In the genomic region with DNA sequence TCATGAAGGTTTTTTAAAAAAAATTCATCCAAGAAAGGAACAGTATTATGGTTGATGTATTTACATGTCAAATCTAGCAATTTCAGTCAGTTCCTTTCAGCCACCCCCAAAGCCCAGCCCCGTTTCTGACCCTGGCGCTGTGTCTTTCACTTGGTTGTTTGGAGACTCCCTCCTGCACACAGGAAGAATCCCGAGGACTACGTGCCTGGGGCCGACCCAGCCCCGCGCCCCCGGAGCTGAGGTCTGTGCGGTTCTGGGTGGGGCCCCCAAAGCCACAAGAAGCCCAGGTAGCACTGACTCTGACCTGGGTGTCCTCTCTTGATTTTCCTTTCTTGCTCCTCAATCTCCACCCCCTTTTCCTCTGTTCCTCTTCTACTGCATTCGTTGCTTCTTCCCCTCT, we compare ENCODE assay signal across 24 cellular contexts. TPM values are rescaled to one million over a fixed set of nuclear protein-coding genes. Genes with fewer than 3 reads are reported as not detected.
A peak's percentile ranks its signal among the peaks of the same experiment; 100 is the strongest.
DNase-seq lines count a peak whose midpoint lies in the region; ATAC-seq and TF ChIP-seq lines count a peak whose summit lies in the region.
"Had no signal": no experiment of that assay in that cellular context is flagged by ENCODE, and none has a peak within 500 bp of the region (broad histone marks: within the 10 kb centered on the region; RNA-seq: fewer than 3 reads in every experiment).

No MANE protein-coding gene starts in this region.

- peak overlapping the region; percentile 22 for H3K27ac Mint-ChIP-seq in activated naive CD8-positive, alpha-beta T cell
- H3K27ac Mint-ChIP-seq in activated naive CD8-positive, alpha-beta T cell treated with anti-CD3 and anti-CD28 coated beads for 36 hours: no peak overlapping the region
- H3K27ac Mint-ChIP-seq in activated naive CD8-positive, alpha-beta T cell treated with anti-CD3 and anti-CD28 coated beads, Interleukin-2, amount 50 U/mL, for 24 hours: peak overlapping the region; percentile 8

- no peaks in the 10 kb centered on the region for H3K9me3 Mint-ChIP-seq in activated naive CD8-positive, alpha-beta T cell (ENCODE audit: low read depth)
- no peaks in the 10 kb centered on the region for H3K9me3 Mint-ChIP-seq in activated naive CD8-positive, alpha-beta T cell treated with anti-CD3 and anti-CD28 coated beads for 36 hours
- H3K9me3 Mint-ChIP-seq in activated naive CD8-positive, alpha-beta T cell treated with anti-CD3 and anti-CD28 coated beads, Interleukin-2, amount 50 U/mL, for 24 hours: no peaks in the 10 kb centered on the region
- H3K9me3 Mint-ChIP-seq: CD8-positive, alpha-beta T cell had no signal

- no peaks in the 10 kb centered on the region for H3K27me3 Mint-ChIP-seq in activated naive CD8-positive, alpha-beta T cell
- no peaks in the 10 kb centered on the region for H3K27me3 Mint-ChIP-seq in activated naive CD8-positive, alpha-beta T cell treated with anti-CD3 and anti-CD28 coated beads for 36 hours
- H3K27me3 Mint-ChIP-seq in activated naive CD8-positive, alpha-beta T cell treated with anti-CD3 and anti-CD28 coated beads, Interleukin-2, amount 50 U/mL, for 24 hours: no peaks in the 10 kb centered on the region

- TF ChIP-seq CTCF in lower leg skin (IDR thresholded peaks at IDR 0.05) (no peak), right lobe of liver (IDR thresholded peaks at IDR 0.05) (no peak)

- peaks cover 4% of the 10 kb centered on the region for H3K36me3 Mint-ChIP-seq in activated naive CD8-positive, alpha-beta T cell
- H3K36me3 Mint-ChIP-seq in activated naive CD8-positive, alpha-beta T cell treated with anti-CD3 and anti-CD28 coated beads for 36 hours: peaks cover 12% of the 10 kb centered on the region
- peaks cover 29% of the 10 kb centered on the region for H3K36me3 Mint-ChIP-seq in activated naive CD8-positive, alpha-beta T cell treated with anti-CD3 and anti-CD28 coated beads, Interleukin-2, amount 50 U/mL, for 24 hours (ENCODE audit: low read depth)

- no peaks in the 10 kb centered on the region for H3K9me3 ChIP-seq in right lobe of liver
- H3K9me3 ChIP-seq: A549, BLaER1, Peyer's patch had no signal

- WGBS in lower leg skin, 2 donors: 85 to 91% methylated on average over 10 of the region's 10 CpGs
- 82% methylated on average over 10 of the region's 10 CpGs for WGBS in right lobe of liver (ENCODE audit: insufficient coverage, low coverage, low lambda C conversion rate, missing lambda C conversion rate)

- peaks cover 3% of the 10 kb centered on the region for H3K4me1 Mint-ChIP-seq in activated naive CD8-positive, alpha-beta T cell (ENCODE audit: low read depth)
- H3K4me1 Mint-ChIP-seq in activated naive CD8-positive, alpha-beta T cell treated with anti-CD3 and anti-CD28 coated beads for 36 hours: peaks cover 1% of the 10 kb centered on the region
- H3K4me1 Mint-ChIP-seq in activated naive CD8-positive, alpha-beta T cell treated with anti-CD3 and anti-CD28 coated beads, Interleukin-2, amount 50 U/mL, for 24 hours: peaks cover 6% of the 10 kb centered on the region

- peaks cover 0 to 52% (median 8%) of the 10 kb centered on the region in 4 donors for H3K36me3 ChIP-seq in right lobe of liver

- DNase-seq in activated naive CD8-positive, alpha-beta T cell treated with anti-CD3 and anti-CD28 coated beads for 36 hours: no peak
- DNase-seq in activated naive CD8-positive, alpha-beta T cell treated with anti-CD3 and anti-CD28 coated beads, Interleukin-2, amount 50 U/mL, for 24 hours: no peak
- DNase-seq in lower leg skin (ENCODE audit: low spot score in 2 of 2) (no peak), CD1c-positive myeloid dendritic cell (ENCODE audit: extremely low spot score) (no peak), right lobe of liver (no peak)
- DNase-seq: Calu3; CD8-positive, alpha-beta T cell; GF-D8; MV-4-11; NCI-H1417; NCI-H187; NCI-H2107; NCI-H510A; NCI-H748 treated with DMSO at 0.1 percent for 48 hours; NK-92 treated with Interleukin-12 subunit alpha and Interleukin-12 subunit beta, amount 100 ng/mL, for 24 hours; Peyer's patch; Right ventricle myocardium superior had no signal

- no peaks in the 10 kb centered on the region for H3K27me3 ChIP-seq in right lobe of liver
- H3K27me3 ChIP-seq: BLaER1, Peyer's patch had no signal

- ATAC-seq in activated naive CD8-positive, alpha-beta T cell treated with anti-CD3 and anti-CD28 coated beads, Interleukin-2, amount 50 U/mL, for 24 hours: no peak
- ATAC-seq in right lobe of liver (no peak), HG03520 (IDR thresholded peaks at IDR 0.05; ENCODE audit: unreplicated experiment) (no peak)
- ATAC-seq: A549; CD8-positive, alpha-beta T cell; HCT116; HepG2 had no signal

- H3K4me3 ChIP-seq in lower leg skin (ENCODE audit: low read depth, poor library complexity, severe bottlenecking): peak overlapping the region; percentile 1
- no peak overlapping the region for H3K4me3 ChIP-seq in right lobe of liver
- H3K4me3 ChIP-seq: A549, BLaER1, Peyer's patch had no signal

- H3K4me1 ChIP-seq in right lobe of liver: peaks cover 0 to 9% (median 4%) of the 10 kb centered on the region in 4 donors
- H3K4me1 ChIP-seq: A549, Peyer's patch had no signal

- TF ChIP-seq POLR2A in lower leg skin (IDR thresholded peaks at IDR 0.05) (no peak), right lobe of liver (IDR thresholded peaks at IDR 0.05) (no peak)

- intact Hi-C loops in lower leg skin (cut with DNase I; ENCODE audit: low total_unique reads): no loop called here
- intact Hi-C loops in right lobe of liver (cut with DNase I): no loop called here

- no peak overlapping the region for H3K27ac ChIP-seq in right lobe of liver
- H3K27ac ChIP-seq: A549, BLaER1, KMS-11, Peyer's patch had no signal

- no peak overlapping the region for H3K4me3 Mint-ChIP-seq in activated naive CD8-positive, alpha-beta T cell
- no peak overlapping the region for H3K4me3 Mint-ChIP-seq in activated naive CD8-positive, alpha-beta T cell treated with anti-CD3 and anti-CD28 coated beads for 36 hours
- H3K4me3 Mint-ChIP-seq in activated naive CD8-positive, alpha-beta T cell treated with anti-CD3 and anti-CD28 coated beads, Interleukin-2, amount 50 U/mL, for 24 hours: no peak overlapping the region
- H3K4me3 Mint-ChIP-seq: CD8-positive, alpha-beta T cell had no signal

RNA-seq across cellular contexts. Expression of a gene that starts 49.1 kb away (rescaled TPM):
- total RNA-seq in activated naive CD8-positive, alpha-beta T cell treated with anti-CD3 and anti-CD28 coated beads for 36 hours: 10 to 100 TPM; 58.7 to 64.6 TPM
- total RNA-seq in lower leg skin (100 to 1,000 TPM in 3 of 4 donors, 10 to 100 TPM in 1; 79.4 to 139 (median 121) TPM), right lobe of liver (10 to 100 TPM; 39.2 to 92.4 (median 47.8) TPM)

RNA-seq across cellular contexts. Expression of a gene that starts 51.0 kb away (rescaled TPM):
- 10 to 100 TPM; 38.3 to 43.1 TPM for total RNA-seq in activated naive CD8-positive, alpha-beta T cell treated with anti-CD3 and anti-CD28 coated beads for 36 hours
- 10 to 100 TPM; 11.8 to 44.7 (median 26.9) TPM for total RNA-seq in lower leg skin
- 10 to 100 TPM in 4 of 6 experiments, 1 to 10 TPM in 2; 6.8 to 40.6 (median 11.6) TPM for total RNA-seq in right lobe of liver
